20 cellular contexts compared by ENCODE assay signal in genomic region chr5:59731829-59732228, GRCh38.
A peak's percentile ranks its signal among the peaks of the same experiment; 100 is the strongest.
DNase-seq lines count a peak whose midpoint lies in the region; ATAC-seq, FAIRE-seq and TF ChIP-seq lines count a peak whose summit lies in the region.
"Had no signal": no experiment of that assay in that cellular context is flagged by ENCODE, and none has a peak within 500 bp of the region (broad histone marks: within the 10 kb centered on the region; RNA-seq: fewer than 3 reads in every experiment).

No MANE protein-coding gene starts in this region.

- no peak overlapping the region for H3K9ac ChIP-seq in HepG2 (ENCODE audit: insufficient read depth, low read depth, low read length)
- H3K9ac ChIP-seq in neural cell (ENCODE audit: low read length) = no peak overlapping the region
- H3K9ac ChIP-seq: BLaER1 had no signal

- in situ Hi-C loops in HepG2 (cut with HindIII; ENCODE audit: extremely low pct_ligation_motif_present, low pct_unique_long_range_greater_than_20kb) = no loop called here

- H3K27me3 ChIP-seq in HepG2 (ENCODE audit: control insufficient read depth in 1 of 2, insufficient read depth in 2 of 2, low read length in 2 of 2) (no peaks in the 10 kb centered on the region), right lobe of liver (no peaks in the 10 kb centered on the region), neural cell (ENCODE audit: insufficient read depth, low read depth, low read length) (no peaks in the 10 kb centered on the region), PC-9 (ENCODE audit: insufficient read depth, low read depth) (no peaks in the 10 kb centered on the region)
- H3K27me3 ChIP-seq: BE2C, BLaER1 had no signal

- H4K20me1 ChIP-seq in HepG2 (ENCODE audit: insufficient read depth, low read length) = no peaks in the 10 kb centered on the region
- no peaks in the 10 kb centered on the region for H4K20me1 ChIP-seq in neural cell (ENCODE audit: insufficient read depth)
- no peaks in the 10 kb centered on the region for H4K20me1 ChIP-seq in PC-9 (ENCODE audit: insufficient read depth)
- H4K20me1 ChIP-seq: BLaER1 had no signal

- H3K9me3 ChIP-seq in HepG2 (ENCODE audit: low read length) = no peaks in the 10 kb centered on the region
- H3K9me3 ChIP-seq in right lobe of liver = no peaks in the 10 kb centered on the region
- no peaks in the 10 kb centered on the region for H3K9me3 ChIP-seq in neural cell (ENCODE audit: low read length)
- no peaks in the 10 kb centered on the region for H3K9me3 ChIP-seq in PC-9 (ENCODE audit: insufficient read depth, low read depth)
- H3K9me3 ChIP-seq: BE2C, BLaER1, Caco-2 had no signal

- TF ChIP-seq CTCF in HepG2 (CRISPR knock-in tag; IDR thresholded peaks at IDR 0.05) (no peak), right lobe of liver (IDR thresholded peaks at IDR 0.05) (no peak), neural cell (IDR thresholded peaks at IDR 0.05; ENCODE audit: poor library complexity, severe bottlenecking) (no peak), PC-9 (conservative IDR thresholded peaks at IDR 0.05) (no peak)

- no peak overlapping the region for H2AFZ ChIP-seq in HepG2 (ENCODE audit: low read length)
- no peak overlapping the region for H2AFZ ChIP-seq in neural cell (ENCODE audit: low read depth, low read length)
- no peak overlapping the region for H2AFZ ChIP-seq in PC-9

- FAIRE-seq in HepG2 (lab: Jason Lieb, UNC) = no peak
- FAIRE-seq: D721Med, G401.6, GM12891, GM19239 had no signal

- H3K4me3 ChIP-seq in HepG2 (replicated peaks in 1 of 3; ENCODE audit: insufficient read depth in 1 of 3, low read depth in 2 of 3, low read length in 3 of 3) = no peak overlapping the region
- no peak overlapping the region for H3K4me3 ChIP-seq in right lobe of liver
- no peak overlapping the region for H3K4me3 ChIP-seq in neural cell (ENCODE audit: low read length)
- H3K4me3 ChIP-seq in PC-9 = no peak overlapping the region
- H3K4me3 ChIP-seq: BLaER1 had no signal

- no TSS peak for BruUV-seq in HepG2 (replicated peaks; lab: Mats Ljungman, UMichigan)
- no TSS peak for BruUV-seq in PC-9 (replicated peaks; lab: Mats Ljungman, UMichigan)

- TF ChIP-seq POLR2A in HepG2 (IDR thresholded peaks at IDR 0.05; ENCODE audit: insufficient read depth in 1 of 2, low read depth in 2 of 2, low read length in 2 of 2) (no peak), right lobe of liver (IDR thresholded peaks at IDR 0.05) (no peak)

- CTCF ChIA-PET in HepG2 (lab: Yijun Ruan, JAX; ENCODE audit: low intra/inter-chr PET ratio, low total read pairs) (no interaction called here), PC-9 (lab: Charles Lee) (no interaction called here)

- WGBS in HepG2 (ENCODE audit: low lambda C conversion rate) = 88% methylated on average over 1 of the region's 1 CpG
- WGBS in right lobe of liver (ENCODE audit: insufficient coverage, low coverage, low lambda C conversion rate, missing lambda C conversion rate) = 86% methylated on average over 1 of the region's 1 CpG

- POLR2A ChIA-PET in HepG2 (lab: Yijun Ruan, JAX) = no interaction called here
- POLR2A ChIA-PET in PC-9 (lab: Charles Lee; ENCODE audit: unreplicated experiment) = no interaction called here

- H3K36me3 ChIP-seq in HepG2 (replicated peaks in 1 of 2; ENCODE audit: control insufficient read depth in 1 of 2, insufficient read depth in 2 of 2, low read length in 2 of 2) (no peaks in the 10 kb centered on the region), right lobe of liver (no peaks in the 10 kb centered on the region), neural cell (ENCODE audit: insufficient read depth, low read length) (no peaks in the 10 kb centered on the region), PC-9 (ENCODE audit: low read depth) (no peaks in the 10 kb centered on the region)
- H3K36me3 ChIP-seq: BE2C, BLaER1 had no signal

- TF ChIP-seq EP300 in HepG2 (IDR thresholded peaks at IDR 0.05; ENCODE audit: low read depth in 2 of 2, low read length in 2 of 2) (no peak), HepG2 (CRISPR knock-in tag; IDR thresholded peaks at IDR 0.05; ENCODE audit: borderline replicate concordance) (no peak), neural cell (conservative IDR thresholded peaks at IDR 0.05; ENCODE audit: poor library complexity, severe bottlenecking) (no peak)

- intact Hi-C loops in HepG2 (cut with micrococcal nuclease; ENCODE audit: unreplicated experiment) (no loop called here), right lobe of liver (cut with DNase I) (no loop called here), PC-9 (cut with micrococcal nuclease; ENCODE audit: unreplicated experiment) (no loop called here)

- H3K4me1 ChIP-seq in HepG2 (ENCODE audit: insufficient read depth, low read length) (no peaks in the 10 kb centered on the region), right lobe of liver (no peaks in the 10 kb centered on the region), PC-9 (replicated peaks; ENCODE audit: insufficient read depth) (no peaks in the 10 kb centered on the region)
- H3K4me1 ChIP-seq: BE2C, BLaER1, Caco-2 had no signal

- H3F3A ChIP-seq in neural cell (ENCODE audit: insufficient read depth, low read length, poor library complexity, severe bottlenecking) (no peaks in the 10 kb centered on the region), PC-9 (ENCODE audit: insufficient read depth, low read depth) (no peaks in the 10 kb centered on the region; the same call in 1 of the 2 replicates)

- no peak for DNase-seq in HepG2 (ENCODE audit: low spot score)
- no peak for DNase-seq in right lobe of liver
- DNase-seq in PC-9 = no peak
- no peak for DNase-seq in C1 segment of cervical spinal cord (lab: John Stamatoyannopoulos, UW)
- DNase-seq: ACHN; BE2C; Caco-2; Calu3; CD4-positive, alpha-beta T cell; CD8-positive, alpha-beta T cell; DMS79 treated with DMSO at 0.1 percent for 48 hours; GF-D8 had no signal

- H3K9me2 ChIP-seq in neural cell (ENCODE audit: insufficient read depth, low read length) (no peaks in the 10 kb centered on the region), PC-9 (ENCODE audit: insufficient read depth) (no peaks in the 10 kb centered on the region)

- TF ChIP-seq RAD21 in HepG2 (CRISPR knock-in tag; IDR thresholded peaks at IDR 0.05) = no peak
- no peak for TF ChIP-seq RAD21 in neural cell (conservative IDR thresholded peaks at IDR 0.05)

- H3K79me2 ChIP-seq in HepG2 (ENCODE audit: insufficient read depth, low read length) (no peaks in the 10 kb centered on the region), neural cell (replicated peaks; ENCODE audit: insufficient read depth, low read length) (no peaks in the 10 kb centered on the region), PC-9 (ENCODE audit: low read depth) (no peaks in the 10 kb centered on the region)

- ATAC-seq in HepG2 (no peak), right lobe of liver (no peak)
- ATAC-seq: CD8-positive, alpha-beta T cell had no signal

- H3K27ac ChIP-seq in HepG2 (ENCODE audit: extremely low read length, insufficient read depth, low read length) = no peak overlapping the region
- no peak overlapping the region for H3K27ac ChIP-seq in right lobe of liver
- peak overlapping the region; percentile 26 for H3K27ac ChIP-seq in neural cell (ENCODE audit: low read length)
- no peak overlapping the region for H3K27ac ChIP-seq in PC-9
- H3K27ac ChIP-seq: 22Rv1, BLaER1, C4-2B had no signal

- no peak overlapping the region for H3K4me2 ChIP-seq in HepG2 (ENCODE audit: low read depth, low read length)
- H3K4me2 ChIP-seq in neural cell (ENCODE audit: low read length) = no peak overlapping the region
- H3K4me2 ChIP-seq in PC-9 = no peak overlapping the region
- H3K4me2 ChIP-seq: BLaER1 had no signal

TF ChIP-seq in HepG2, 621 proteins besides CTCF, POLR2A, EP300 and RAD21:
- peak; percentile 2 to 56; a peak in 2 of 4 replicates for TF ChIP-seq MAFK (conservative IDR thresholded peaks at IDR 0.05 in 1 of 2, IDR thresholded peaks at IDR 0.05 in 1 of 2; ENCODE audit: low read length in 2 of 2)
- no peak for TF ChIP-seq GTF2F1 (IDR thresholded peaks at IDR 0.05; ENCODE audit: low read length)
- no peak for TF ChIP-seq JUNB (CRISPR knock-in tag; IDR thresholded peaks at IDR 0.05; ENCODE audit: borderline replicate concordance)
- TF ChIP-seq MAFF (IDR thresholded peaks at IDR 0.05; ENCODE audit: low read depth, low read length) = 0 out of 2 replicates have a peak, but pooled peaks have one; percentile 33

TF ChIP-seq in neural cell, 6 proteins besides CTCF, POLR2A, EP300 and RAD21:
- TF ChIP-seq SMC3 (conservative IDR thresholded peaks at IDR 0.05; ENCODE audit: poor library complexity) (no peak), POLR2AphosphoS5 (IDR thresholded peaks at IDR 0.05) (no peak), REST (IDR thresholded peaks at IDR 0.05; ENCODE audit: borderline replicate concordance) (no peak), MXI1 (conservative IDR thresholded peaks at IDR 0.05; ENCODE audit: poor library complexity, severe bottlenecking) (no peak), TAF1 (IDR thresholded peaks at IDR 0.05; ENCODE audit: low read depth) (no peak), EZH2 (IDR thresholded peaks at IDR 0.05; ENCODE audit: borderline replicate concordance, insufficient read depth, low read length, poor library complexity, severe bottlenecking) (no peak)
